Comparison of ENCODE assay signal across 1 cellular context in the genomic region with DNA sequence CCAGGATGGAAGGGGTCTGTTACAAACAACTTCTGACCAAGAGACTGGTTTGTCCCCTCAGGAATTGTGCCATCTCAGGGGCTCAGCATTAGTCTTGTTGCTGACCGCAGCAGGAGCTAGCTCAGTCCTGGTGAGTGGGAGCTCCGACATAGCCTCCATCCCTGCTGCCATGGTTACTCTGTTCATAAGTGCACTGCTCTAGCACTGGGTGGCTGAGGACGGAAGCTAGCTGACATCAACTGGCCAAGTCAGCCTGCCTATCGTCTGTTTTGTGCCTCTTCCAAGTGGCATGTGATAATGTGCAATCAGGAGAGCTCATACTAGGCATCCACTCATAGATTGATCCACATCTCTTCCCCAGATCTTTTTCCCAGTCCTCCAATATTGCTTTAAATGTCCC.
TF ChIP-seq lines count a peak whose summit lies in the region.

No MANE protein-coding gene starts in this region.

TF ChIP-seq in K562, 482 proteins besides CTCF, POLR2A, EP300 and RAD21:
- TF ChIP-seq, protein P1, sequence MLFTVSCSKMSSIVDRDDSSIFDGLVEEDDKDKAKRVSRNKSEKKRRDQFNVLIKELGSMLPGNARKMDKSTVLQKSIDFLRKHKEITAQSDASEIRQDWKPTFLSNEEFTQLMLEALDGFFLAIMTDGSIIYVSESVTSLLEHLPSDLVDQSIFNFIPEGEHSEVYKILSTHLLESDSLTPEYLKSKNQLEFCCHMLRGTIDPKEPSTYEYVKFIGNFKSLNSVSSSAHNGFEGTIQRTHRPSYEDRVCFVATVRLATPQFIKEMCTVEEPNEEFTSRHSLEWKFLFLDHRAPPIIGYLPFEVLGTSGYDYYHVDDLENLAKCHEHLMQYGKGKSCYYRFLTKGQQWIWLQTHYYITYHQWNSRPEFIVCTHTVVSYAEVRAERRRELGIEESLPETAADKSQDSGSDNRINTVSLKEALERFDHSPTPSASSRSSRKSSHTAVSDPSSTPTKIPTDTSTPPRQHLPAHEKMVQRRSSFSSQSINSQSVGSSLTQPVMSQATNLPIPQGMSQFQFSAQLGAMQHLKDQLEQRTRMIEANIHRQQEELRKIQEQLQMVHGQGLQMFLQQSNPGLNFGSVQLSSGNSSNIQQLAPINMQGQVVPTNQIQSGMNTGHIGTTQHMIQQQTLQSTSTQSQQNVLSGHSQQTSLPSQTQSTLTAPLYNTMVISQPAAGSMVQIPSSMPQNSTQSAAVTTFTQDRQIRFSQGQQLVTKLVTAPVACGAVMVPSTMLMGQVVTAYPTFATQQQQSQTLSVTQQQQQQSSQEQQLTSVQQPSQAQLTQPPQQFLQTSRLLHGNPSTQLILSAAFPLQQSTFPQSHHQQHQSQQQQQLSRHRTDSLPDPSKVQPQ (CRISPR knock-in tag; IDR thresholded peaks at IDR 0.05; ENCODE audit: borderline replicate concordance), result no peak
- TF ChIP-seq RFX1 (IDR thresholded peaks at IDR 0.05), result peak; percentile 25; the same call in 1 of the 2 replicates
TF ChIP-seq in K562: peak in this region for 1.
